In the genomic region with DNA sequence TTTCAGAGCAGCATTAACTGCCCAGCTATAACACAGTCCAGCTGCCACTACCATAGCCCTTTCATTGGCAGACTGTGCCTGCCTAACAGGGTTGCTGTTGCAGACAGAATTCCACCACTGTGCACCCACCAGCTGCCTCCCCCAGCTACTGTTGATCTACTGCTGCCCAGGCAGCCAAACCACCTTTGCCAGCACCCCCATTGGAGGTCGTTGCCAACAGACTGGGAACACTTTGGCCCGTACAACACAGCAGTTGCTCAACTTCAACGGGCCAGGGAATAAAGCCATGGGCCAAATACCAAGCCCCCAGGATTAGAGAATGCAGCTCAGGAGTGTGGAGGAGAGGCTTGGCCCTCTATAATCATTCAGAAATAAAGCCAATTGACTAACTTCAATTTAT, we compare ENCODE assay signal across 25 cellular contexts.
DNase-seq lines count a peak whose midpoint lies in the region; ATAC-seq, FAIRE-seq and TF ChIP-seq lines count a peak whose summit lies in the region.
"Had no signal": no experiment of that assay in that cellular context is flagged by ENCODE, and none has a peak within 500 bp of the region (broad histone marks: within the 10 kb centered on the region; RNA-seq: fewer than 3 reads in every experiment).

No MANE protein-coding gene starts in this region.

- H3K23me2 ChIP-seq in H1 (ENCODE audit: low read depth, low read length): no peaks in the 10 kb centered on the region

- TF ChIP-seq RAD21 in H1 (IDR thresholded peaks at IDR 0.05 in 1 of 2, conservative IDR thresholded peaks at IDR 0.05 in 1 of 2; ENCODE audit: low read depth in 2 of 2, low read length in 2 of 2): no peak

- H4K91ac ChIP-seq in H1 (replicated peaks; ENCODE audit: insufficient read length, low read length): no peak overlapping the region
- peak overlapping the region; percentile 73 for H4K91ac ChIP-seq in mesenchymal stem cell (ENCODE audit: low read length)
- H4K91ac ChIP-seq in trophoblast cell (ENCODE audit: low read depth, low read length): no peak overlapping the region

- no peak overlapping the region for H3K4me2 ChIP-seq in H1 (ENCODE audit: insufficient read depth in 1 of 2, low read depth in 2 of 2, low read length in 2 of 2)
- no peak overlapping the region for H3K4me2 ChIP-seq in mesenchymal stem cell (ENCODE audit: low read length, poor library complexity, severe bottlenecking)
- no peak overlapping the region for H3K4me2 ChIP-seq in trophoblast cell (ENCODE audit: low read length)
- H3K4me2 ChIP-seq: BLaER1 treated with 17β-estradiol and CSF1 and Interleukin-3, amounts not matched to agents 10 nM and 100 nM had no signal

- H3K79me1 ChIP-seq in H1 (ENCODE audit: low read depth, low read length) (no peaks in the 10 kb centered on the region), mesenchymal stem cell (replicated peaks; ENCODE audit: low read length, poor library complexity, severe bottlenecking) (no peaks in the 10 kb centered on the region), trophoblast cell (ENCODE audit: low read length) (no peaks in the 10 kb centered on the region)

- H3K18ac ChIP-seq in H1 (ENCODE audit: extremely low read depth, low read length) (no peak overlapping the region), mesenchymal stem cell (ENCODE audit: low read depth in 1 of 2, low read length in 2 of 2) (no peak overlapping the region), trophoblast cell (ENCODE audit: low read length) (no peak overlapping the region)

- H3K79me2 ChIP-seq in H1 (ENCODE audit: control insufficient read depth in 1 of 2, insufficient read depth in 2 of 2, low read length in 2 of 2) (no peaks in the 10 kb centered on the region), trophoblast cell (ENCODE audit: control insufficient read depth, insufficient read depth, low read length, poor library complexity) (no peaks in the 10 kb centered on the region)

- no peak overlapping the region for H4K5ac ChIP-seq in H1 (ENCODE audit: insufficient read length, low read depth, low read length)

- no peak overlapping the region for H4K8ac ChIP-seq in H1 (ENCODE audit: extremely low read depth, insufficient read depth, low read length)
- no peak overlapping the region for H4K8ac ChIP-seq in mesenchymal stem cell (ENCODE audit: low read length)
- no peak overlapping the region for H4K8ac ChIP-seq in trophoblast cell (ENCODE audit: low read depth, low read length)

- TF ChIP-seq POLR2A in H1 (IDR thresholded peaks at IDR 0.05; ENCODE audit: control extremely low read depth in 1 of 2, low read depth in 2 of 2, low read length in 2 of 2): no peak

- no peak for TF ChIP-seq CTCF in H1 (IDR thresholded peaks at IDR 0.05; ENCODE audit: control extremely low read depth in 1 of 3, insufficient read depth in 1 of 3, low read depth in 1 of 3, low read length in 3 of 3)

- H2BK120ac ChIP-seq in H1 (replicated peaks; ENCODE audit: low read depth, low read length) (no peak overlapping the region), mesenchymal stem cell (ENCODE audit: low read depth, low read length) (no peak overlapping the region), trophoblast cell (ENCODE audit: insufficient read depth, low read length, poor library complexity) (no peak overlapping the region)

- no peak for ATAC-seq in left colon
- ATAC-seq in HG03378 (IDR thresholded peaks at IDR 0.05; ENCODE audit: unreplicated experiment): no peak
- ATAC-seq: GM12878 had no signal

- H3K4me1 ChIP-seq in H1 (replicated peaks in 1 of 4; ENCODE audit: control insufficient read depth in 3 of 4, insufficient read depth in 4 of 4, low read length in 3 of 4): no peaks in the 10 kb centered on the region
- H3K4me1 ChIP-seq in mesenchymal stem cell (ENCODE audit: control insufficient read depth, insufficient read depth, low read depth, low read length): no peaks in the 10 kb centered on the region
- H3K4me1 ChIP-seq in trophoblast cell (ENCODE audit: control insufficient read depth in 1 of 2, insufficient read depth in 2 of 2, low read length in 2 of 2): no peaks in the 10 kb centered on the region
- H3K4me1 ChIP-seq: BE2C; BLaER1 treated with 17β-estradiol and CSF1 and Interleukin-3, amounts not matched to agents 10 nM and 100 nM had no signal

- H2BK5ac ChIP-seq in H1 (ENCODE audit: low read depth, low read length) (no peak overlapping the region), mesenchymal stem cell (ENCODE audit: low read depth, low read length, poor library complexity, severe bottlenecking) (no peak overlapping the region), trophoblast cell (ENCODE audit: low read depth, low read length, poor library complexity) (no peak overlapping the region)

- H2BK12ac ChIP-seq in H1 (ENCODE audit: low read depth, low read length) (0 out of 2 replicates have a peak overlapping the region, but pooled peaks have one; percentile 50), mesenchymal stem cell (ENCODE audit: low read length in 2 of 2) (no peak overlapping the region), trophoblast cell (ENCODE audit: low read length) (no peak overlapping the region)

- no peak overlapping the region for H3K9ac ChIP-seq in H1 (replicated peaks in 1 of 4; ENCODE audit: extremely low read depth in 1 of 4, low read depth in 3 of 4, low read length in 3 of 4)
- H3K9ac ChIP-seq in mesenchymal stem cell (ENCODE audit: low read length): no peak overlapping the region
- peak overlapping the region; percentile 65 for H3K9ac ChIP-seq in trophoblast cell (ENCODE audit: low read length)
- H3K9ac ChIP-seq: BLaER1 treated with 17β-estradiol and CSF1 and Interleukin-3, amounts not matched to agents 10 nM and 100 nM had no signal

- H3K27ac ChIP-seq in H1 (ENCODE audit: low read depth, low read length) (no peak overlapping the region), mesenchymal stem cell (ENCODE audit: low read length, poor library complexity, severe bottlenecking) (no peak overlapping the region), trophoblast cell (ENCODE audit: low read depth, low read length) (no peak overlapping the region)
- H3K27ac ChIP-seq: 22Rv1; BLaER1 treated with 17β-estradiol and CSF1 and Interleukin-3, amounts not matched to agents 10 nM and 100 nM had no signal

- H2AK5ac ChIP-seq in H1 (ENCODE audit: low read depth, low read length) (no peak overlapping the region), mesenchymal stem cell (ENCODE audit: low read length, severe bottlenecking) (no peak overlapping the region), trophoblast cell (ENCODE audit: low read length) (no peak overlapping the region)

- H2AFZ ChIP-seq in H1 (ENCODE audit: low read length): no peak overlapping the region
- H2AFZ ChIP-seq in mesenchymal stem cell (ENCODE audit: low read depth, low read length): no peak overlapping the region
- peak overlapping the region; percentile 6 for H2AFZ ChIP-seq in trophoblast cell (ENCODE audit: insufficient read depth, low read length, poor library complexity)

- no peak overlapping the region for H3K23ac ChIP-seq in H1 (ENCODE audit: insufficient read length)
- no peak overlapping the region for H3K23ac ChIP-seq in mesenchymal stem cell (ENCODE audit: low read length in 2 of 2)
- peak overlapping the region; percentile 95 for H3K23ac ChIP-seq in trophoblast cell (ENCODE audit: low read length)

- WGBS in H1 (ENCODE audit: extremely low coverage in 1 of 2, insufficient coverage in 1 of 2, insufficient read length in 1 of 2, insufficient replicate concordance in 2 of 2, low coverage in 1 of 2, low lambda C conversion rate in 2 of 2, missing lambda C conversion rate in 1 of 2), 2 experiments: 92% methylated on average over 3 of the region's 3 CpGs; no CpG with 5 or more reads in 1 of the 2 experiments
- 89% methylated on average over 3 of the region's 3 CpGs for WGBS in mesenchymal stem cell
- no CpG with 5 or more reads among the region's 3 CpGs for WGBS in trophoblast cell (ENCODE audit: extremely low coverage, insufficient coverage, insufficient read length)

- peak; percentile 23 for DNase-seq in MG63
- DNase-seq in H1 (ENCODE audit: low read depth in 1 of 2, low spot score in 2 of 2): no peak
- DNase-seq in mesenchymal stem cell: no peak
- no peak for DNase-seq in trophoblast cell
- no peak for DNase-seq in left colon
- DNase-seq in HUDEP-2 (lab: John Stamatoyannopoulos, UW; ENCODE audit: unreplicated experiment in 76 of 76): no peak
- no peak for DNase-seq in LoVo (ENCODE audit: low spot score)
- DNase-seq: AML-193; BE2C; CD4-positive, alpha-beta T cell; CD8-positive, alpha-beta memory T cell; DMS 273 treated with DMSO at 0.1 percent for 48 hours; DMS79; EL; GDM1; GOT3; H7; HCEC 1CT had no signal

- H3K27me3 ChIP-seq in MG63: no peaks in the 10 kb centered on the region
- H3K27me3 ChIP-seq in H1 (replicated peaks in 1 of 4; ENCODE audit: control insufficient read depth in 3 of 4, extremely low read depth in 1 of 4, insufficient read depth in 3 of 4, low read length in 3 of 4): no peaks in the 10 kb centered on the region
- H3K27me3 ChIP-seq in mesenchymal stem cell (ENCODE audit: control insufficient read depth in 1 of 2, insufficient read depth in 1 of 2, low read length in 2 of 2): no peaks in the 10 kb centered on the region
- no peaks in the 10 kb centered on the region for H3K27me3 ChIP-seq in trophoblast cell (ENCODE audit: insufficient read depth, low read length)
- H3K27me3 ChIP-seq: BE2C; BLaER1 treated with 17β-estradiol and CSF1 and Interleukin-3, amounts not matched to agents 10 nM and 100 nM had no signal

- H3K4ac ChIP-seq in H1 (replicated peaks; ENCODE audit: insufficient read length, low read depth, low read length) (no peak overlapping the region), mesenchymal stem cell (ENCODE audit: low read depth in 1 of 2, low read length in 2 of 2) (no peak overlapping the region), trophoblast cell (ENCODE audit: low read depth, low read length) (no peak overlapping the region)

- H4K12ac ChIP-seq in trophoblast cell (ENCODE audit: low read depth, low read length): no peak overlapping the region

- H3K36me3 ChIP-seq in MG63: no peaks in the 10 kb centered on the region
- no peaks in the 10 kb centered on the region for H3K36me3 ChIP-seq in H1 (ENCODE audit: control insufficient read depth in 2 of 4, insufficient read depth in 4 of 4, low read length in 3 of 4)
- no peaks in the 10 kb centered on the region for H3K36me3 ChIP-seq in mesenchymal stem cell (ENCODE audit: control insufficient read depth in 1 of 2, insufficient read depth in 2 of 2, low read depth in 1 of 2, low read length in 2 of 2)
- H3K36me3 ChIP-seq in trophoblast cell (ENCODE audit: control insufficient read depth in 1 of 2, insufficient read depth in 2 of 2, low read length in 2 of 2): no peaks in the 10 kb centered on the region
- H3K36me3 ChIP-seq: BE2C; BLaER1 treated with 17β-estradiol and CSF1 and Interleukin-3, amounts not matched to agents 10 nM and 100 nM had no signal

- intact Hi-C loops in left colon (cut with DNase I, micrococcal nuclease): no loop called here

- H4K20me1 ChIP-seq in H1 (replicated peaks in 1 of 2; ENCODE audit: control insufficient read depth in 1 of 2, insufficient read depth in 2 of 2, low read length in 2 of 2): no peaks in the 10 kb centered on the region
- H4K20me1 ChIP-seq: BLaER1 treated with 17β-estradiol and CSF1 and Interleukin-3, amounts not matched to agents 10 nM and 100 nM had no signal

- CTCF ChIA-PET in H1 (lab: Charles Lee; ENCODE audit: partially characterized antibody): interaction anchor here (0.9 kb wide), 1 partner anchor 9 kb away, joined by 3 read pairs; no protein-coding TSS in a partner anchor

- no peak overlapping the region for H2BK20ac ChIP-seq in H1 (ENCODE audit: low read length)

- H3K14ac ChIP-seq in H1 (ENCODE audit: insufficient read length): no peak overlapping the region
- H3K14ac ChIP-seq in mesenchymal stem cell (ENCODE audit: low read length in 2 of 2): no peak overlapping the region
- no peak overlapping the region for H3K14ac ChIP-seq in trophoblast cell (ENCODE audit: low read length)

- POLR2A ChIA-PET in H1 (lab: Charles Lee; ENCODE audit: partially characterized antibody): no interaction called here

- H2BK15ac ChIP-seq in H1 (ENCODE audit: low read length) (no peak overlapping the region), mesenchymal stem cell (ENCODE audit: low read depth, poor library complexity, severe bottlenecking) (no peak overlapping the region)

- H3K4me3 ChIP-seq in MG63: no peak overlapping the region
- H3K4me3 ChIP-seq in H1 (ENCODE audit: extremely low read depth in 1 of 4, insufficient read depth in 2 of 4, low read depth in 3 of 4, low read length in 4 of 4): no peak overlapping the region
- H3K4me3 ChIP-seq in mesenchymal stem cell (ENCODE audit: insufficient read depth in 1 of 2, low read depth in 1 of 2, low read length in 2 of 2): no peak overlapping the region
- no peak overlapping the region for H3K4me3 ChIP-seq in trophoblast cell (ENCODE audit: low read depth, low read length)
- H3K4me3 ChIP-seq: BLaER1 treated with 17β-estradiol and CSF1 and Interleukin-3, amounts not matched to agents 10 nM and 100 nM; GM12878 had no signal

- H3K9me3 ChIP-seq in MG63 (no peaks in the 10 kb centered on the region), H1 (ENCODE audit: insufficient read depth in 2 of 2, low read depth in 1 of 2, low read length in 1 of 2) (0 out of 4 replicates have a peak, but pooled peaks cover 0 to 2% of the 10 kb centered on the region in 2 experiments), mesenchymal stem cell (ENCODE audit: control insufficient read depth, low read length) (peaks cover 4% of the 10 kb centered on the region), trophoblast cell (ENCODE audit: insufficient read depth, low read depth, low read length) (no peaks in the 10 kb centered on the region)
- H3K9me3 ChIP-seq: BE2C had no signal

- FAIRE-seq in H1 (lab: Jason Lieb, UNC): no peak
- FAIRE-seq: A204.1, D721Med, GM12878, GM18507 had no signal

- H3K56ac ChIP-seq in H1 (replicated peaks; ENCODE audit: insufficient read length, low read depth, low read length): no peak overlapping the region

- TF ChIP-seq EP300 in H1 (IDR thresholded peaks at IDR 0.05; ENCODE audit: borderline replicate concordance in 1 of 2, low read depth in 2 of 2, low read length in 2 of 2): no peak
